3 cellular contexts compared by ENCODE assay signal in the genomic region with DNA sequence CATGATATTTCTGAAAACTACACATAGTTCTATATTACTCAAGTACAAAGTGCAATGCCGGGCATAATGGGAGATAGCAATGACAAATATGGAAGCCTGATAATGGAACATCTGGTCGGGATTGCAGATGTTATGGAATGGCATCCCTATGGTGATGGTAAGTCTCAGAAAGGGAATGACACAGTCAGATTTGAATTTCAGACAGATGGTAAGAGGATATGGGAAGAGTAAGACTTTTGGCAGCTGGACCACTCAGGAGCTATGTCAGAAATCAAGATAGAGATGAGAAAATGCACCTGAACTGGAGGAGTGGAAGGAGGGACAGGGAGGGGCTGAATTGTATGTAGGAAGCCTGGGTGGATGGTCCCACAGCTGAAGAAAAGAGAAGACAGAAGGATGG.
"Had no signal": no experiment of that assay in that cellular context is flagged by ENCODE, and none has a peak within 500 bp of the region (broad histone marks: within the 10 kb centered on the region; RNA-seq: fewer than 3 reads in every experiment).

No MANE protein-coding gene starts in this region.

- H3K4me3 ChIP-seq: GM12878 had no signal

- DNase-seq: GDM1, GF-D8 had no signal
